Comparison of ENCODE assay signal across 1 cellular context in the genomic region with DNA sequence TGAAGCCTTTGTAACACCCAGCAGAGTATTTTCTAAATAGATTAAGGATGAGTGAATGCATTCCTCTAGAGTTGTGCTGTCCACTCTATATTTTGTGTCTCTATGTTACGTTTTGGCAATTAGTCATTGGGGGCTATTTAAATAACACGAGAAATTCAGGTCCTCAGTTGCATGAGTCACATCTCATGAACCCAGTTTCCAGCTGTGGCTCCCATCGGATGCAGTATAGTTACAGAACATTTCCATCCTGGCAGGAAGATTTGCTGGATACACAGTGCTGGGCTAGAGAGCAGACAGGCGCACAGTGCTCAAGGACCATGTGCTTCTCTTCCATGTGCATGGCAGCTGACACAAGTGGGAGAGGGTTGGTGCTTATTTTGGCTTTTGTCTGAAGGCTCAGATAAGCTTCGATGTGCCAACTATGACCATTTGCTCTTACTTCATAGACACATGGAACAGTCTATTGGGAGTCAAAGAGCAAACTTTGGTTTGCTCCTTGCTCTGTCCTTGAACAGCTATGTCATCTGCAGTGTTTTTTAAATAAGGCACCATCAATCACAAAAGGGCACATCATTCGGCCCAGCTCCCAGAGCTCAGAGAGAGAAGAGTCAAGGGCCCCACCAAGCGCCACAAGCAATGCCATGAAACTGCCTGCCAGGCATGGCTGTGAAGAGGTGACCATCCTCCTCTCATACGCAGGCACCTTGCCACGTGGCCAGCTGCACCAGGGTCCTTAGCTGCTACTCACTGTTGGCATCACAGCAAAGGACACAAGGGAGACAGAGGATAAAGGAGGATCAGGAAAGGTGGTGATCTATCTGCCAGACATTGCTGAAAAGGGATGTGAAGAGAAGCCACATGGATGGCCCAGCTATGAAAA.
TF ChIP-seq lines count a peak whose summit lies in the region.

No MANE protein-coding gene starts in this region.

TF ChIP-seq in HepG2, 621 proteins besides CTCF, POLR2A, EP300 and RAD21:
- TF ChIP-seq ISL2 (CRISPR knock-in tag; IDR thresholded peaks at IDR 0.05) (no peak), ZNF800 (CRISPR knock-in tag; IDR thresholded peaks at IDR 0.05) (no peak), SAP130 (CRISPR knock-in tag; IDR thresholded peaks at IDR 0.05; ENCODE audit: low read depth) (no peak), ZNF607 (CRISPR knock-in tag; IDR thresholded peaks at IDR 0.05; ENCODE audit: borderline replicate concordance) (no peak), ZSCAN31 (CRISPR knock-in tag; IDR thresholded peaks at IDR 0.05; ENCODE audit: low read depth) (no peak), GMEB1 (CRISPR knock-in tag; IDR thresholded peaks at IDR 0.05; ENCODE audit: borderline replicate concordance) (no peak), CREB1 (IDR thresholded peaks at IDR 0.05) (no peak), CREB1 (CRISPR knock-in tag; IDR thresholded peaks at IDR 0.05) (no peak)
- TF ChIP-seq, protein P1, sequence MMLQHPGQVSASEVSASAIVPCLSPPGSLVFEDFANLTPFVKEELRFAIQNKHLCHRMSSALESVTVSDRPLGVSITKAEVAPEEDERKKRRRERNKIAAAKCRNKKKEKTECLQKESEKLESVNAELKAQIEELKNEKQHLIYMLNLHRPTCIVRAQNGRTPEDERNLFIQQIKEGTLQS (CRISPR knock-in tag; IDR thresholded peaks at IDR 0.05) = no peak
TF ChIP-seq in HepG2: peak in this region for 0.
